In the genomic region with DNA sequence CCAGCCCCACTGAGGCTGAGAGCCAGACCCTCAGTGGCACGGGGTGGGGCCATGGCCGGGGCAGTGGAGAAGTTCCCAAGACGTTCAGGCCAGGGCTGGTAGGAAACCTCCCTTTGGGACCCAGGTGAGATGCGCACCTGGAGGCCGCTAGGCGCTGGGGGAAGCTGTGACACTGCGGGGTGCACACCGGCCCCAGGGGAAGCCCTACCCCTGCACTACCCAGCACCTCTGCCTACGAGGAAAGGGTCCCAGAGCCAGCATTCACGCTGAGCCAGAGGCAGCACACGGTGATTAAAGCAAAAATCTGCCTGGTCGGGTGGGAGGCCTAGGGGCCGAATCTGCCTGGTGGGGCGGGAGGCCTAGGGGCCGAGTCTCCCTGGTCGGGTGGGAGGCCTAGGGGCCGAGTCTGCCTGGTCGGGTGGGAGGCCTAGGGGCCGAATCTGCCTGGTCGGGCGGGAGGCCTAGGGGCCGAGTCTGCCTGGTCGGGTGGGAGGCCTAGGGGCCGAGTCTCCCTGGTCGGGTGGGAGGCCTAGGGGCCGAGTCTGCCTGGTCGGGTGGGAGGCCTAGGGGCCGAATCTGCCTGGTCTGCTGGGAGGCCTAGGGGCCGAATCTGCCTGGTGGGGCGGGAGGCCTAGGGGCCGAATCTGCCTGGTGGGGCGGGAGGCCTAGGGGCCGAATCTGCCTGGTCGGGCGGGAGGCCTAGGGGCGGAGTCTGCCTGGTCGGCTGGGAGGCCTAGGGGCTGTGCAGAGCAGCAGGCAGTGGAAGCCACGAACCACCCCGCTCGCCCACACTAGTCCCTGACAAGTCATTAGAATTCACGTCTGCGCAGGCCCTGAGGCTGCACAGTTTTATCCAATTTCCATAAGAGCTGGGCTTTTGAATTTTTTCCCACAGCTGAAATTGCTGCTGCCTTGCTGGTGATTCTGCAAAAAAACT, we compare ENCODE assay signal across 8 cellular contexts. TPM values are rescaled to one million over a fixed set of nuclear protein-coding genes. Genes with fewer than 3 reads are reported as not detected.
DNase-seq lines count a peak whose midpoint lies in the region; ATAC-seq and TF ChIP-seq lines count a peak whose summit lies in the region.
"Not testable (repeated sequence)": the region's sequence is repeated elsewhere in the genome, so short reads cannot be mapped to it uniquely, and the experiment has no call there.

No MANE protein-coding gene starts in this region.

- not testable (repeated sequence) for H3K9me3 ChIP-seq in HEK293 (ENCODE audit: control insufficient read depth, insufficient read depth, low read depth, low read length); endodermal cell (ENCODE audit: control insufficient read depth, low read length); skeletal muscle tissue (ENCODE audit: control insufficient read depth in 3 of 3, low read length in 3 of 3)

- H3K4me1 ChIP-seq in HEK293 (ENCODE audit: control insufficient read depth, insufficient read depth, low read length) = peaks cover 11% of the 10 kb centered on the region; the same call in 1 of the 2 replicates
- not testable (repeated sequence) for H3K4me1 ChIP-seq in endodermal cell (ENCODE audit: control insufficient read depth, insufficient read depth, low read length); skeletal muscle tissue (ENCODE audit: control insufficient read depth in 3 of 3, insufficient read depth in 3 of 3, low read length in 3 of 3)

- not testable (repeated sequence) for H3K9me3 Mint-ChIP-seq in activated CD8-positive, alpha-beta T cell treated with anti-CD3 and anti-CD28 coated beads, Interleukin-2, amount 10 ng/mL, durations not matched to agents 7 days and 5 days (ENCODE audit: insufficient read depth); endodermal cell; natural killer cell

- TF ChIP-seq CTCF in HEK293 (tag by site-specific recombination; IDR thresholded peaks at IDR 0.05); endodermal cell (conservative IDR thresholded peaks at IDR 0.05); natural killer cell (IDR thresholded peaks at IDR 0.05): not testable (repeated sequence)

- intact Hi-C loops in left ventricle myocardium superior (cut with micrococcal nuclease); natural killer cell (cut with micrococcal nuclease): not testable (repeated sequence)

- whole genome bisulfite sequencing in endodermal cell (ENCODE audit: insufficient coverage in 1 of 2, insufficient read length in 1 of 2), 2 experiments = 43 to 54% methylated on average over 23 to 42 of the region's 42 CpGs

- H3K27me3 ChIP-seq in endodermal cell (ENCODE audit: control insufficient read depth, insufficient read depth, low read length, poor library complexity, severe bottlenecking) = not testable (repeated sequence)
- peaks cover 0 to 12% (median 2%) of the 10 kb centered on the region in 3 donors for H3K27me3 ChIP-seq in skeletal muscle tissue (ENCODE audit: control insufficient read depth in 3 of 3, insufficient read depth in 3 of 3, low read length in 3 of 3)

- H3K27ac ChIP-seq in HEK293 (ENCODE audit: extremely low read depth, low read depth, low read length) (peak overlapping the region; percentile 93), endodermal cell (ENCODE audit: low read depth, low read length) (peak overlapping the region; percentile 95), skeletal muscle tissue (ENCODE audit: low read depth, low read length) (peak overlapping the region; percentile 51)

- DNase-seq in CD1c-positive myeloid dendritic cell (ENCODE audit: extremely low spot score) (peak; percentile 61), NCI-H526 (lab: John Stamatoyannopoulos, UW) (peak; percentile 35 to 57), endodermal cell (peak; percentile 90), left ventricle myocardium superior (peak; percentile 85)
- DNase-seq in activated CD8-positive, alpha-beta T cell treated with anti-CD3 and anti-CD28 coated beads, Interleukin-2, amount 10 ng/mL, durations not matched to agents 7 days and 5 days; natural killer cell: not testable (repeated sequence)

- peaks cover 36% of the 10 kb centered on the region for H3K4me1 Mint-ChIP-seq in activated CD8-positive, alpha-beta T cell treated with anti-CD3 and anti-CD28 coated beads, Interleukin-2, amount 10 ng/mL, durations not matched to agents 7 days and 5 days (ENCODE audit: low read depth)
- peaks cover 16% of the 10 kb centered on the region for H3K4me1 Mint-ChIP-seq in endodermal cell
- peaks cover 0 to 18% of the 10 kb centered on the region in 2 donors for H3K4me1 Mint-ChIP-seq in natural killer cell

- peak; percentile 27 for ATAC-seq in activated CD8-positive, alpha-beta T cell treated with anti-CD3 and anti-CD28 coated beads, Interleukin-2, amount 10 ng/mL, durations not matched to agents 7 days and 5 days
- peak; percentile 91 for ATAC-seq in left ventricle myocardium superior
- peak in 1 of 3 donors; percentile 80 for ATAC-seq in natural killer cell

- peaks cover 0 to 13% of the 10 kb centered on the region in 2 experiments; a peak in 1 of 3 replicates for H3K36me3 ChIP-seq in HEK293 (ENCODE audit: control insufficient read depth in 2 of 2, insufficient read depth in 1 of 2, low read length in 2 of 2)
- H3K36me3 ChIP-seq in endodermal cell (ENCODE audit: control insufficient read depth, insufficient read depth, low read length); skeletal muscle tissue (ENCODE audit: control insufficient read depth in 3 of 3, insufficient read depth in 3 of 3, low read length in 3 of 3): not testable (repeated sequence)

- peak overlapping the region; percentile 65 for H3K27ac Mint-ChIP-seq in activated CD8-positive, alpha-beta T cell treated with anti-CD3 and anti-CD28 coated beads, Interleukin-2, amount 10 ng/mL, durations not matched to agents 7 days and 5 days
- H3K27ac Mint-ChIP-seq in endodermal cell = peak overlapping the region; percentile 37
- H3K27ac Mint-ChIP-seq in natural killer cell = peak overlapping the region in 1 of 2 donors; percentile 75

- not testable (repeated sequence) for H3K27me3 Mint-ChIP-seq in activated CD8-positive, alpha-beta T cell treated with anti-CD3 and anti-CD28 coated beads, Interleukin-2, amount 10 ng/mL, durations not matched to agents 7 days and 5 days (ENCODE audit: low read depth); endodermal cell (ENCODE audit: insufficient read depth); natural killer cell (ENCODE audit: low read depth in 2 of 2)

- not testable (repeated sequence) for H3K4me3 Mint-ChIP-seq in activated CD8-positive, alpha-beta T cell treated with anti-CD3 and anti-CD28 coated beads, Interleukin-2, amount 10 ng/mL, durations not matched to agents 7 days and 5 days; endodermal cell
- peak overlapping the region; percentile 45 for H3K4me3 Mint-ChIP-seq in natural killer cell

- peaks cover 48% of the 10 kb centered on the region for H3K36me3 Mint-ChIP-seq in activated CD8-positive, alpha-beta T cell treated with anti-CD3 and anti-CD28 coated beads, Interleukin-2, amount 10 ng/mL, durations not matched to agents 7 days and 5 days (ENCODE audit: low read depth)
- not testable (repeated sequence) for H3K36me3 Mint-ChIP-seq in endodermal cell (ENCODE audit: low read depth); natural killer cell

- CTCF ChIA-PET in HEK293 (lab: Yijun Ruan, JAX) = interaction anchor here (0.6 to 1.1 kb wide), 6 partner anchors 31 to 203 kb away, joined by 3 to 7 read pairs (median 4); a partner anchor contains a TSS
- CTCF ChIA-PET in activated CD8-positive, alpha-beta T cell treated with anti-CD3 and anti-CD28 coated beads, Interleukin-2, amount 10 ng/mL, durations not matched to agents 7 days and 5 days (lab: Charles Lee) = interaction anchor here (0.7 to 2.3 kb wide), 6 partner anchors 12 to 50 kb away, joined by 3 to 7 read pairs (median 4); no protein-coding TSS in a partner anchor

- POLR2A ChIA-PET in HEK293 (lab: Yijun Ruan, JAX) = not testable (repeated sequence)
- POLR2A ChIA-PET in activated CD8-positive, alpha-beta T cell treated with anti-CD3 and anti-CD28 coated beads, Interleukin-2, amount 10 ng/mL, durations not matched to agents 7 days and 5 days (lab: Charles Lee) = interaction anchor here (1.0 kb wide), 1 partner anchor 36 kb away, joined by 3 read pairs; no protein-coding TSS in a partner anchor

- not testable (repeated sequence) for H3K4me3 ChIP-seq in HEK293 (ENCODE audit: low read depth, low read length); endodermal cell (ENCODE audit: low read length); skeletal muscle tissue (ENCODE audit: low read length in 3 of 3)

- peak overlapping the region; percentile 36 for H3K9ac ChIP-seq in endodermal cell (ENCODE audit: extremely low read depth, low read length, poor library complexity, severe bottlenecking)
- H3K9ac ChIP-seq in skeletal muscle tissue (ENCODE audit: low read depth in 1 of 3, low read length in 3 of 3) = peak overlapping the region in 1 of 3 donors; percentile 54

TF ChIP-seq in HEK293, 187 proteins besides CTCF, POLR2A, EP300 and RAD21:
- peak; percentile 66 for TF ChIP-seq ZBTB48 (tag by site-specific recombination; IDR thresholded peaks at IDR 0.05)

RNA-seq across cellular contexts. Expression of a gene that starts 27.7 kb away (rescaled TPM):
- 10 to 100 TPM; 62.2 to 62.3 TPM for total RNA-seq in activated CD8-positive, alpha-beta T cell treated with anti-CD3 and anti-CD28 coated beads, Interleukin-2, amount 10 ng/mL, durations not matched to agents 7 days and 5 days
- 10 to 100 TPM; 38.6 to 53.7 TPM for total RNA-seq in endodermal cell
- 41.4 TPM for polyA plus RNA-seq in endodermal cell (2013, experiment 1 of 2)
- polyA plus RNA-seq in endodermal cell (2013, experiment 2 of 2) = 38.3 TPM
- total RNA-seq in left ventricle myocardium superior = 49.1 TPM
- total RNA-seq in natural killer cell = 10 to 100 TPM; 89.6 to 99.9 (median 96.3) TPM
- 29.2 TPM for total RNA-seq in skeletal muscle tissue
